18 cellular contexts compared by ENCODE assay signal in the genomic region with DNA sequence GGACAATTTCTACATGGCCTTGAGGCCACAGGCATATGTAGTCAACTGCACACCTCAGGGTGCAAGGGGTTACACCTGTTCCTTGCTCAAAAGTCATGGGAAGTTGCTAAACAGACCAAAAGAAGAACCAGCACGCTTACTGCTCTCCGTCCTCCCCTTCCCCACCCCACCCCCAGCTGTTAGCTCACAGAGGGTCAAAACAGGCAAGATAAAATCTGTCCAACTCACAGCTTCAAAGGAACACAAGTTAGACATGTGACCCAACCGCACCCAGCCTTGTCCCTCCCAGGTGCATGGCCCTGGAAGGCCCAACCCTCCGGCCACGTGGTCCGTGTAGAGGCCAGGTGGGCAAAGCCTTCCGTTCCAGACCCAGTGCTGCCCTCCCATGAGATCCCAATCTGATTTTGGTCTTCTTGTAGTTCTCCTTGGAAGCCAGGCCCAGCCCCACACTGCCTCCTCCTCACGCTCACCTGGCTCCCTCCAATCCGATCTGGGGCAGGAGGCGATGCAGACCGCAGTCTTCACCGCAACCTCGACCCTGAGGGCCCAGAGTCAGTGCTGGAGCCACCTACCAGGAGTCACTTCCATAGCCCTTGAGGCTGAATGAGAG. TPM values are rescaled to one million over a fixed set of nuclear protein-coding genes. Genes with fewer than 3 reads are reported as not detected.
DNase-seq lines count a peak whose midpoint lies in the region; ATAC-seq and TF ChIP-seq lines count a peak whose summit lies in the region.
"Had no signal": no experiment of that assay in that cellular context is flagged by ENCODE, and none has a peak within 500 bp of the region (broad histone marks: within the 10 kb centered on the region; RNA-seq: fewer than 3 reads in every experiment).

No MANE protein-coding gene starts in this region.

- TF ChIP-seq RAD21 in liver (IDR thresholded peaks at IDR 0.05), result no peak

- H2AFZ ChIP-seq in smooth muscle cell (ENCODE audit: low read depth), result no peak overlapping the region

- no peaks in the 10 kb centered on the region for H3K79me2 ChIP-seq in smooth muscle cell (ENCODE audit: low read depth)

- ATAC-seq in stimulated activated effector memory CD8-positive, alpha-beta T cell treated with anti-CD3 and anti-CD28 coated beads, Interleukin-12 subunit alpha, Interleukin-12 subunit beta, amount 100 ng/mL, for 72 hours, result no peak
- no peak for ATAC-seq in GM21529 (IDR thresholded peaks at IDR 0.05; ENCODE audit: unreplicated experiment)
- ATAC-seq: Panc1 had no signal

- POLR2A ChIA-PET in activated CD4-positive, alpha-beta T cell treated with anti-CD3 and anti-CD28 coated beads, Interleukin-2, amount 10 ng/mL, durations not matched to agents 7 days and 5 days (lab: Charles Lee), result no interaction called here

- H3K27me3 Mint-ChIP-seq in activated CD4-positive, alpha-beta T cell treated with anti-CD3 and anti-CD28 coated beads, Interleukin-2, amount 10 ng/mL, durations not matched to agents 7 days and 5 days, result peaks cover 2% of the 10 kb centered on the region
- H3K27me3 Mint-ChIP-seq in activated T-helper 1 cell treated with anti-CD3 and anti-CD28 coated beads, Interleukin-12 subunit alpha, Interleukin-12 subunit beta, Interleukin-2, Interleukin-4 antibody, amounts not matched to agents 30 ng/mL and 10 ng/mL and 1 ng/mL, durations not matched to agents 14 hours and 24 hours and 36 hours (ENCODE audit: insufficient read depth), result peaks cover 3% of the 10 kb centered on the region

- CTCF ChIA-PET in activated CD4-positive, alpha-beta T cell treated with anti-CD3 and anti-CD28 coated beads, Interleukin-2, amount 10 ng/mL, durations not matched to agents 7 days and 5 days (lab: Charles Lee), result interaction anchor here (1.0 to 1.2 kb wide), 2 partner anchors 8 to 12 kb away, joined by 3 read pairs; no protein-coding TSS in a partner anchor

- no peak overlapping the region for H3K9ac ChIP-seq in liver (ENCODE audit: low read depth in 1 of 2, low read length in 2 of 2)
- H3K9ac ChIP-seq in smooth muscle cell (ENCODE audit: low read depth), result no peak overlapping the region
- H3K9ac ChIP-seq: KMS-11 had no signal

- H3K4me1 ChIP-seq in liver (ENCODE audit: control insufficient read depth in 4 of 4, insufficient read depth in 4 of 4, low read length in 3 of 4) (peaks cover 6 to 22% (median 16%) of the 10 kb centered on the region in 4 donors), smooth muscle cell (ENCODE audit: low read depth) (no peaks in the 10 kb centered on the region)
- H3K4me1 ChIP-seq: prostate gland, suprapubic skin had no signal

- H3K4me3 Mint-ChIP-seq in activated CD4-positive, alpha-beta T cell treated with anti-CD3 and anti-CD28 coated beads, Interleukin-2, amount 10 ng/mL, durations not matched to agents 7 days and 5 days, result no peak overlapping the region
- peak overlapping the region; percentile 35 for H3K4me3 Mint-ChIP-seq in activated T-helper 1 cell treated with anti-CD3 and anti-CD28 coated beads, Interleukin-12 subunit alpha, Interleukin-12 subunit beta, Interleukin-2, Interleukin-4 antibody, amounts not matched to agents 30 ng/mL and 10 ng/mL and 1 ng/mL, durations not matched to agents 14 hours and 24 hours and 36 hours
- H3K4me3 Mint-ChIP-seq in stimulated activated effector memory CD8-positive, alpha-beta T cell treated with anti-CD3 and anti-CD28 coated beads, Interleukin-12 subunit alpha, Interleukin-12 subunit beta, amount 100 ng/mL, for 72 hours, result no peak overlapping the region

- H3K4me1 Mint-ChIP-seq in activated CD4-positive, alpha-beta T cell treated with anti-CD3 and anti-CD28 coated beads, Interleukin-2, amount 10 ng/mL, durations not matched to agents 7 days and 5 days, result peaks cover 19% of the 10 kb centered on the region
- H3K4me1 Mint-ChIP-seq in activated T-helper 1 cell treated with anti-CD3 and anti-CD28 coated beads, Interleukin-12 subunit alpha, Interleukin-12 subunit beta, Interleukin-2, Interleukin-4 antibody, amounts not matched to agents 30 ng/mL and 10 ng/mL and 1 ng/mL, durations not matched to agents 14 hours and 24 hours and 36 hours (ENCODE audit: low read depth), result peaks cover 21% of the 10 kb centered on the region
- peaks cover 6% of the 10 kb centered on the region for H3K4me1 Mint-ChIP-seq in stimulated activated effector memory CD8-positive, alpha-beta T cell treated with anti-CD3 and anti-CD28 coated beads, Interleukin-12 subunit alpha, Interleukin-12 subunit beta, amount 100 ng/mL, for 72 hours

- H3K4me2 ChIP-seq in smooth muscle cell, result no peak overlapping the region
- H3K4me2 ChIP-seq: KMS-11 had no signal

- no peak for DNase-seq in activated CD4-positive, alpha-beta T cell treated with anti-CD3 and anti-CD28 coated beads, Interleukin-2, amount 10 ng/mL, durations not matched to agents 7 days and 5 days
- no peak for DNase-seq in activated CD4-positive, alpha-beta T cell treated with anti-CD3 and anti-CD28 coated beads, Interleukin-2, amount 50 U/mL, for 48 hours
- DNase-seq in activated T-helper 1 cell treated with anti-CD3 and anti-CD28 coated beads, Interleukin-12 subunit alpha, Interleukin-12 subunit beta, Interleukin-2, Interleukin-4 antibody, amounts not matched to agents 30 ng/mL and 10 ng/mL and 1 ng/mL, durations not matched to agents 14 hours and 24 hours and 36 hours (ENCODE audit: low spot score), result no peak
- DNase-seq in stimulated activated effector memory CD8-positive, alpha-beta T cell treated with anti-CD3 and anti-CD28 coated beads, Interleukin-12 subunit alpha, Interleukin-12 subunit beta, amount 100 ng/mL, for 72 hours (ENCODE audit: low spot score in 2 of 2), result no peak
- no peak for DNase-seq in hippocampal formation (lab: John Stamatoyannopoulos, UW)
- DNase-seq in smooth muscle cell (lab: John Stamatoyannopoulos, UW; ENCODE audit: unreplicated experiment), result no peak
- DNase-seq: activated CD4-positive, CD25-positive, alpha-beta regulatory T cell treated with anti-CD3 and anti-CD28 coated beads, Interleukin-2, amount 50 U/mL, for 72 hours; amygdala; HCEC 1CT; NCI-H187; NCI-H510A treated with DMSO at 0.1 percent for 48 hours had no signal

- peak overlapping the region; percentile 48 to 59 for H3K27ac ChIP-seq in liver (ENCODE audit: low read depth in 1 of 2, low read length in 2 of 2)
- H3K27ac ChIP-seq in smooth muscle cell (ENCODE audit: low read depth), result no peak overlapping the region
- H3K27ac ChIP-seq: KMS-11, prostate gland, suprapubic skin had no signal

- H3K9me3 ChIP-seq in liver (ENCODE audit: control insufficient read depth in 4 of 4, low read length in 3 of 4) (no peaks in the 10 kb centered on the region), smooth muscle cell (replicated peaks; ENCODE audit: low read depth) (no peaks in the 10 kb centered on the region)
- H3K9me3 ChIP-seq: prostate gland, suprapubic skin had no signal

- H3K27me3 ChIP-seq in liver (ENCODE audit: control insufficient read depth in 4 of 4, insufficient read depth in 4 of 4, low read length in 3 of 4) (no peaks in the 10 kb centered on the region), smooth muscle cell (ENCODE audit: low read depth) (no peaks in the 10 kb centered on the region)
- H3K27me3 ChIP-seq: suprapubic skin had no signal

- WGBS in liver, result 76% methylated on average over 13 of the region's 13 CpGs
- 87% methylated on average over 13 of the region's 13 CpGs for WGBS in smooth muscle cell (ENCODE audit: low lambda C conversion rate)

- no peaks in the 10 kb centered on the region for H3K9me3 Mint-ChIP-seq in activated CD4-positive, alpha-beta T cell treated with anti-CD3 and anti-CD28 coated beads, Interleukin-2, amount 10 ng/mL, durations not matched to agents 7 days and 5 days
- no peaks in the 10 kb centered on the region for H3K9me3 Mint-ChIP-seq in activated T-helper 1 cell treated with anti-CD3 and anti-CD28 coated beads, Interleukin-12 subunit alpha, Interleukin-12 subunit beta, Interleukin-2, Interleukin-4 antibody, amounts not matched to agents 30 ng/mL and 10 ng/mL and 1 ng/mL, durations not matched to agents 14 hours and 24 hours and 36 hours
- no peaks in the 10 kb centered on the region for H3K9me3 Mint-ChIP-seq in stimulated activated effector memory CD8-positive, alpha-beta T cell treated with anti-CD3 and anti-CD28 coated beads, Interleukin-12 subunit alpha, Interleukin-12 subunit beta, amount 100 ng/mL, for 72 hours
- H3K9me3 Mint-ChIP-seq: immature natural killer cell had no signal

- H3K36me3 ChIP-seq in liver (ENCODE audit: control insufficient read depth in 4 of 4, insufficient read depth in 3 of 4, low read depth in 1 of 4, low read length in 3 of 4), result no peaks in the 10 kb centered on the region
- no peaks in the 10 kb centered on the region for H3K36me3 ChIP-seq in smooth muscle cell (ENCODE audit: low read depth)
- H3K36me3 ChIP-seq: prostate gland, suprapubic skin had no signal

- H3K36me3 Mint-ChIP-seq in activated CD4-positive, alpha-beta T cell treated with anti-CD3 and anti-CD28 coated beads, Interleukin-2, amount 10 ng/mL, durations not matched to agents 7 days and 5 days (ENCODE audit: low read depth), result peaks cover 1% of the 10 kb centered on the region
- H3K36me3 Mint-ChIP-seq in activated T-helper 1 cell treated with anti-CD3 and anti-CD28 coated beads, Interleukin-12 subunit alpha, Interleukin-12 subunit beta, Interleukin-2, Interleukin-4 antibody, amounts not matched to agents 30 ng/mL and 10 ng/mL and 1 ng/mL, durations not matched to agents 14 hours and 24 hours and 36 hours (ENCODE audit: low read depth), result no peaks in the 10 kb centered on the region
- H3K36me3 Mint-ChIP-seq in stimulated activated effector memory CD8-positive, alpha-beta T cell treated with anti-CD3 and anti-CD28 coated beads, Interleukin-12 subunit alpha, Interleukin-12 subunit beta, amount 100 ng/mL, for 72 hours, result peaks cover 5% of the 10 kb centered on the region

- H3K27ac Mint-ChIP-seq in activated CD4-positive, alpha-beta T cell treated with anti-CD3 and anti-CD28 coated beads, Interleukin-2, amount 10 ng/mL, durations not matched to agents 7 days and 5 days, result peak overlapping the region; percentile 21
- no peak overlapping the region for H3K27ac Mint-ChIP-seq in activated T-helper 1 cell treated with anti-CD3 and anti-CD28 coated beads, Interleukin-12 subunit alpha, Interleukin-12 subunit beta, Interleukin-2, Interleukin-4 antibody, amounts not matched to agents 30 ng/mL and 10 ng/mL and 1 ng/mL, durations not matched to agents 14 hours and 24 hours and 36 hours
- H3K27ac Mint-ChIP-seq in stimulated activated effector memory CD8-positive, alpha-beta T cell treated with anti-CD3 and anti-CD28 coated beads, Interleukin-12 subunit alpha, Interleukin-12 subunit beta, amount 100 ng/mL, for 72 hours, result peak overlapping the region; percentile 14

- H3K4me3 ChIP-seq in liver (ENCODE audit: low read depth in 1 of 3, low read length in 3 of 3) (no peak overlapping the region), smooth muscle cell (no peak overlapping the region)
- H3K4me3 ChIP-seq: prostate gland, suprapubic skin had no signal

- TF ChIP-seq CTCF in liver (IDR thresholded peaks at IDR 0.05; ENCODE audit: low read depth, low read length, missing input control) (no peak), smooth muscle cell (IDR thresholded peaks at IDR 0.05; ENCODE audit: borderline replicate concordance, insufficient read depth, poor library complexity, severe bottlenecking) (no peak)

- no peaks in the 10 kb centered on the region for H4K20me1 ChIP-seq in smooth muscle cell (ENCODE audit: low read depth)

- intact Hi-C loops in activated T-helper 1 cell treated with anti-CD3 and anti-CD28 coated beads, Interleukin-12 subunit alpha, Interleukin-12 subunit beta, Interleukin-2, Interleukin-4 antibody, amounts not matched to agents 30 ng/mL and 10 ng/mL and 1 ng/mL, durations not matched to agents 14 hours and 24 hours and 36 hours (cut with micrococcal nuclease), result no loop called here

- no peaks in the 10 kb centered on the region for H3F3A ChIP-seq in smooth muscle cell (ENCODE audit: low read depth)

RNA-seq across cellular contexts. Expression of gene ASPRV1, which starts 14.5 kb away (rescaled TPM):
- total RNA-seq in activated CD4-positive, alpha-beta T cell treated with anti-CD3 and anti-CD28 coated beads, Interleukin-2, amount 10 ng/mL, durations not matched to agents 7 days and 5 days, result under 1 TPM; 0.69 to 0.99 TPM
- total RNA-seq in activated T-helper 1 cell treated with anti-CD3 and anti-CD28 coated beads, Interleukin-12 subunit alpha, Interleukin-12 subunit beta, Interleukin-2, Interleukin-4 antibody, amounts not matched to agents 30 ng/mL and 10 ng/mL and 1 ng/mL, durations not matched to agents 14 hours and 24 hours and 36 hours, result 0.44 and 0.91 TPM in 2 replicates
- total RNA-seq in liver (under 1 TPM; 0.19 to 0.75 TPM), smooth muscle cell (4.3 and 4.4 TPM in 2 replicates)
- polyA plus RNA-seq in liver (under 1 TPM; 0.21 to 0.25 TPM), smooth muscle cell (0.80 and 1.6 TPM in 2 replicates)
